1 cellular context compared by ENCODE assay signal in genomic region chr18:58398648-58399398, GRCh38.
TF ChIP-seq lines count a peak whose summit lies in the region.

No MANE protein-coding gene starts in this region.

TF ChIP-seq in HepG2, 621 proteins besides CTCF, POLR2A, EP300 and RAD21 (continued from another document and continues in another):
- TF ChIP-seq, protein P1, sequence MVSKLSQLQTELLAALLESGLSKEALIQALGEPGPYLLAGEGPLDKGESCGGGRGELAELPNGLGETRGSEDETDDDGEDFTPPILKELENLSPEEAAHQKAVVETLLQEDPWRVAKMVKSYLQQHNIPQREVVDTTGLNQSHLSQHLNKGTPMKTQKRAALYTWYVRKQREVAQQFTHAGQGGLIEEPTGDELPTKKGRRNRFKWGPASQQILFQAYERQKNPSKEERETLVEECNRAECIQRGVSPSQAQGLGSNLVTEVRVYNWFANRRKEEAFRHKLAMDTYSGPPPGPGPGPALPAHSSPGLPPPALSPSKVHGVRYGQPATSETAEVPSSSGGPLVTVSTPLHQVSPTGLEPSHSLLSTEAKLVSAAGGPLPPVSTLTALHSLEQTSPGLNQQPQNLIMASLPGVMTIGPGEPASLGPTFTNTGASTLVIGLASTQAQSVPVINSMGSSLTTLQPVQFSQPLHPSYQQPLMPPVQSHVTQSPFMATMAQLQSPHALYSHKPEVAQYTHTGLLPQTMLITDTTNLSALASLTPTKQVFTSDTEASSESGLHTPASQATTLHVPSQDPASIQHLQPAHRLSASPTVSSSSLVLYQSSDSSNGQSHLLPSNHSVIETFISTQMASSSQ (IDR thresholded peaks at IDR 0.05; ENCODE audit: low read depth) = no peak
- TF ChIP-seq, protein P1 (CRISPR knock-in tag; IDR thresholded peaks at IDR 0.05; ENCODE audit: borderline replicate concordance) = peak; percentile 64; the same call in 1 of the 2 replicates
- TF ChIP-seq ZNF430 (CRISPR knock-in tag; IDR thresholded peaks at IDR 0.05) (no peak), PHF21A (CRISPR knock-in tag; IDR thresholded peaks at IDR 0.05) (peak; percentile 51; the same call in 1 of the 2 replicates), RFXANK (CRISPR knock-in tag; IDR thresholded peaks at IDR 0.05) (no peak), ZNF570 (CRISPR knock-in tag; IDR thresholded peaks at IDR 0.05; ENCODE audit: borderline replicate concordance) (no peak), DNMT3B (CRISPR knock-in tag; conservative IDR thresholded peaks at IDR 0.05) (no peak), ELF1 (CRISPR knock-in tag; IDR thresholded peaks at IDR 0.05) (no peak), ERF (CRISPR knock-in tag; IDR thresholded peaks at IDR 0.05) (peak; percentile 61; the same call in 1 of the 2 replicates), ZNF512B (CRISPR knock-in tag; IDR thresholded peaks at IDR 0.05; ENCODE audit: borderline replicate concordance) (no peak), ATF6 (CRISPR knock-in tag; conservative IDR thresholded peaks at IDR 0.05) (no peak), REPIN1 (CRISPR knock-in tag; IDR thresholded peaks at IDR 0.05; ENCODE audit: borderline replicate concordance, low read depth) (peak; percentile 37; the same call in 1 of the 2 replicates), TSC22D2 (CRISPR knock-in tag; IDR thresholded peaks at IDR 0.05; ENCODE audit: borderline replicate concordance) (no peak), GRHL1 (CRISPR knock-in tag; conservative IDR thresholded peaks at IDR 0.05) (no peak), ZNF597 (CRISPR knock-in tag; IDR thresholded peaks at IDR 0.05) (no peak), TFAP4 (IDR thresholded peaks at IDR 0.05; ENCODE audit: borderline replicate concordance, low read depth) (peak; percentile 75; the same call in 1 of the 2 replicates), RBFOX2 (IDR thresholded peaks at IDR 0.05; ENCODE audit: low read depth, low read length) (peak; percentile 69), ZNF577 (CRISPR knock-in tag; IDR thresholded peaks at IDR 0.05; ENCODE audit: borderline replicate concordance, low read depth) (no peak), FOXA3 (CRISPR knock-in tag; IDR thresholded peaks at IDR 0.05) (peak; percentile 33; the same call in 1 of the 2 replicates)
- TF ChIP-seq, protein P2, sequence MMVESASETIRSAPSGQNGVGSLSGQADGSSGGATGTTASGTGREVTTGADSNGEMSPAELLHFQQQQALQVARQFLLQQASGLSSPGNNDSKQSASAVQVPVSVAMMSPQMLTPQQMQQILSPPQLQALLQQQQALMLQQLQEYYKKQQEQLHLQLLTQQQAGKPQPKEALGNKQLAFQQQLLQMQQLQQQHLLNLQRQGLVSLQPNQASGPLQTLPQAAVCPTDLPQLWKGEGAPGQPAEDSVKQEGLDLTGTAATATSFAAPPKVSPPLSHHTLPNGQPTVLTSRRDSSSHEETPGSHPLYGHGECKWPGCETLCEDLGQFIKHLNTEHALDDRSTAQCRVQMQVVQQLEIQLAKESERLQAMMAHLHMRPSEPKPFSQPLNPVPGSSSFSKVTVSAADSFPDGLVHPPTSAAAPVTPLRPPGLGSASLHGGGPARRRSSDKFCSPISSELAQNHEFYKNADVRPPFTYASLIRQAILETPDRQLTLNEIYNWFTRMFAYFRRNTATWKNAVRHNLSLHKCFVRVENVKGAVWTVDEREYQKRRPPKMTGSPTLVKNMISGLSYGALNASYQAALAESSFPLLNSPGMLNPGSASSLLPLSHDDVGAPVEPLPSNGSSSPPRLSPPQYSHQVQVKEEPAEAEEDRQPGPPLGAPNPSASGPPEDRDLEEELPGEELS (CRISPR knock-in tag; IDR thresholded peaks at IDR 0.05) = peak; percentile 17; the same call in 1 of the 2 replicates
- TF ChIP-seq, protein P3, sequence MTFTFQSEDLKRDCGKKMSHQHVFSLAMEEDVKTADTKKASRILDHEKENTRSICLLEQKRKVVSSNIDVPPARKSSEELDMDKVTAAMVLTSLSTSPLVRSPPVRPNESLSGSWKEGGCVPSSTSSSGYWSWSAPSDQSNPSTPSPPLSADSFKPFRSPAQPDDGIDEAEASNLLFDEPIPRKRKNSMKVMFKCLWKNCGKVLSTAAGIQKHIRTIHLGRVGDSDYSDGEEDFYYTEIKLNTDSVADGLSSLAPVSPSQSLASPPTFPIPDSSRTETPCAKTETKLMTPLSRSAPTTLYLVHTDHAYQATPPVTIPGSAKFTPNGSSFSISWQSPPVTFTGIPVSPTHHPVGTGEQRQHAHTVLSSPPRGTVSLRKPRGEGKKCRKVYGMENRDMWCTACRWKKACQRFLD (CRISPR knock-in tag; IDR thresholded peaks at IDR 0.05; ENCODE audit: borderline replicate concordance) = no peak
- TF ChIP-seq, protein P4, sequence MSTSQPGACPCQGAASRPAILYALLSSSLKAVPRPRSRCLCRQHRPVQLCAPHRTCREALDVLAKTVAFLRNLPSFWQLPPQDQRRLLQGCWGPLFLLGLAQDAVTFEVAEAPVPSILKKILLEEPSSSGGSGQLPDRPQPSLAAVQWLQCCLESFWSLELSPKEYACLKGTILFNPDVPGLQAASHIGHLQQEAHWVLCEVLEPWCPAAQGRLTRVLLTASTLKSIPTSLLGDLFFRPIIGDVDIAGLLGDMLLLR (CRISPR knock-in tag; IDR thresholded peaks at IDR 0.05) = no peak
- TF ChIP-seq, protein P5, sequence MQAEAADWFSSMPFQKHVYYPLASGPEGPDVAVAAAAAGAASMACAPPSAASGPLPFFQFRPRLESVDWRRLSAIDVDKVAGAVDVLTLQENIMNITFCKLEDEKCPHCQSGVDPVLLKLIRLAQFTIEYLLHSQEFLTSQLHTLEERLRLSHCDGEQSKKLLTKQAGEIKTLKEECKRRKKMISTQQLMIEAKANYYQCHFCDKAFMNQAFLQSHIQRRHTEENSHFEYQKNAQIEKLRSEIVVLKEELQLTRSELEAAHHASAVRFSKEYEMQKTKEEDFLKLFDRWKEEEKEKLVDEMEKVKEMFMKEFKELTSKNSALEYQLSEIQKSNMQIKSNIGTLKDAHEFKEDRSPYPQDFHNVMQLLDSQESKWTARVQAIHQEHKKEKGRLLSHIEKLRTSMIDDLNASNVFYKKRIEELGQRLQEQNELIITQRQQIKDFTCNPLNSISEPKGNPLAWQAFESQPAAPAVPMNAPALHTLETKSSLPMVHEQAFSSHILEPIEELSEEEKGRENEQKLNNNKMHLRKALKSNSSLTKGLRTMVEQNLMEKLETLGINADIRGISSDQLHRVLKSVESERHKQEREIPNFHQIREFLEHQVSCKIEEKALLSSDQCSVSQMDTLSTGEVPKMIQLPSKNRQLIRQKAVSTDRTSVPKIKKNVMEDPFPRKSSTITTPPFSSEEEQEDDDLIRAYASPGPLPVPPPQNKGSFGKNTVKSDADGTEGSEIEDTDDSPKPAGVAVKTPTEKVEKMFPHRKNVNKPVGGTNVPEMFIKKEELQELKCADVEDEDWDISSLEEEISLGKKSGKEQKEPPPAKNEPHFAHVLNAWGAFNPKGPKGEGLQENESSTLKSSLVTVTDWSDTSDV (CRISPR knock-in tag; IDR thresholded peaks at IDR 0.05) = no peak
- TF ChIP-seq, protein P6, sequence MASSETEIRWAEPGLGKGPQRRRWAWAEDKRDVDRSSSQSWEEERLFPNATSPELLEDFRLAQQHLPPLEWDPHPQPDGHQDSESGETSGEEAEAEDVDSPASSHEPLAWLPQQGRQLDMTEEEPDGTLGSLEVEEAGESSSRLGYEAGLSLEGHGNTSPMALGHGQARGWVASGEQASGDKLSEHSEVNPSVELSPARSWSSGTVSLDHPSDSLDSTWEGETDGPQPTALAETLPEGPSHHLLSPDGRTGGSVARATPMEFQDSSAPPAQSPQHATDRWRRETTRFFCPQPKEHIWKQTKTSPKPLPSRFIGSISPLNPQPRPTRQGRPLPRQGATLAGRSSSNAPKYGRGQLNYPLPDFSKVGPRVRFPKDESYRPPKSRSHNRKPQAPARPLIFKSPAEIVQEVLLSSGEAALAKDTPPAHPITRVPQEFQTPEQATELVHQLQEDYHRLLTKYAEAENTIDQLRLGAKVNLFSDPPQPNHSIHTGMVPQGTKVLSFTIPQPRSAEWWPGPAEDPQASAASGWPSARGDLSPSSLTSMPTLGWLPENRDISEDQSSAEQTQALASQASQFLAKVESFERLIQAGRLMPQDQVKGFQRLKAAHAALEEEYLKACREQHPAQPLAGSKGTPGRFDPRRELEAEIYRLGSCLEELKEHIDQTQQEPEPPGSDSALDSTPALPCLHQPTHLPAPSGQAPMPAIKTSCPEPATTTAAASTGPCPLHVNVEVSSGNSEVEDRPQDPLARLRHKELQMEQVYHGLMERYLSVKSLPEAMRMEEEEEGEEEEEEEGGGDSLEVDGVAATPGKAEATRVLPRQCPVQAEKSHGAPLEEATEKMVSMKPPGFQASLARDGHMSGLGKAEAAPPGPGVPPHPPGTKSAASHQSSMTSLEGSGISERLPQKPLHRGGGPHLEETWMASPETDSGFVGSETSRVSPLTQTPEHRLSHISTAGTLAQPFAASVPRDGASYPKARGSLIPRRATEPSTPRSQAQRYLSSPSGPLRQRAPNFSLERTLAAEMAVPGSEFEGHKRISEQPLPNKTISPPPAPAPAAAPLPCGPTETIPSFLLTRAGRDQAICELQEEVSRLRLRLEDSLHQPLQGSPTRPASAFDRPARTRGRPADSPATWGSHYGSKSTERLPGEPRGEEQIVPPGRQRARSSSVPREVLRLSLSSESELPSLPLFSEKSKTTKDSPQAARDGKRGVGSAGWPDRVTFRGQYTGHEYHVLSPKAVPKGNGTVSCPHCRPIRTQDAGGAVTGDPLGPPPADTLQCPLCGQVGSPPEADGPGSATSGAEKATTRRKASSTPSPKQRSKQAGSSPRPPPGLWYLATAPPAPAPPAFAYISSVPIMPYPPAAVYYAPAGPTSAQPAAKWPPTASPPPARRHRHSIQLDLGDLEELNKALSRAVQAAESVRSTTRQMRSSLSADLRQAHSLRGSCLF (CRISPR knock-in tag; IDR thresholded peaks at IDR 0.05; ENCODE audit: borderline replicate concordance) = no peak
